Comparison of ENCODE assay signal across 1 cellular context in genomic region chr17:20089795-20090547, GRCh38.
TF ChIP-seq lines count a peak whose summit lies in the region.

No MANE protein-coding gene starts in this region.

TF ChIP-seq in H1, 55 proteins besides CTCF, POLR2A, EP300 and RAD21:
- no peak for TF ChIP-seq TCF12 (IDR thresholded peaks at IDR 0.05; ENCODE audit: low read depth, low read length)
- TF ChIP-seq KDM4A (IDR thresholded peaks at IDR 0.05; ENCODE audit: low read depth, low read length, severe bottlenecking) = no peak
- no peak for TF ChIP-seq CHD1 (IDR thresholded peaks at IDR 0.05; ENCODE audit: low read depth, low read length)
- TF ChIP-seq ATF2 (IDR thresholded peaks at IDR 0.05; ENCODE audit: low read length) = no peak
- TF ChIP-seq MAX (IDR thresholded peaks at IDR 0.05) = no peak
TF ChIP-seq in H1: peak in this region for 0.
